In genomic region chr2:34549710-34550345, GRCh38 we compare ENCODE assay signal across 37 cellular contexts.
"Had no signal": no experiment of that assay in that cellular context is flagged by ENCODE, and none has a peak within 500 bp of the region (broad histone marks: within the 10 kb centered on the region; RNA-seq: fewer than 3 reads in every experiment).

No MANE protein-coding gene starts in this region.

- H3K9me3 ChIP-seq: MG63, Peyer's patch had no signal

- H3K36me3 ChIP-seq: brain microvascular endothelial cell, MG63, Peyer's patch had no signal

- H3K27ac ChIP-seq: brain microvascular endothelial cell, Peyer's patch, VCaP had no signal

- H3K27ac Mint-ChIP-seq: activated B cell treated with CpG ODN at 0.5 μM for 24 hours; activated CD4-positive, alpha-beta memory T cell treated with anti-CD3 and anti-CD28 coated beads, Interleukin-2, amount 10 ng/mL, durations not matched to agents 7 days and 5 days; activated CD8-positive, alpha-beta memory T cell treated with anti-CD3 and anti-CD28 coated beads, Interleukin-2, amount 10 ng/mL, durations not matched to agents 7 days and 5 days; activated naive CD8-positive, alpha-beta T cell treated with anti-CD3 and anti-CD28 coated beads for 36 hours; activated T-helper 17 cell treated with anti-CD3 and anti-CD28 coated beads, Interleukin-2, amount 50 U/mL, for 72 hours had no signal

- H3K4me3 ChIP-seq: MG63, Peyer's patch had no signal

- H3K27me3 ChIP-seq: brain microvascular endothelial cell, MG63, Peyer's patch had no signal

- H3K4me3 Mint-ChIP-seq: activated B cell treated with CpG ODN at 0.5 μM for 24 hours; activated CD4-positive, alpha-beta memory T cell treated with anti-CD3 and anti-CD28 coated beads, Interleukin-2, amount 10 ng/mL, durations not matched to agents 7 days and 5 days; activated CD8-positive, alpha-beta memory T cell treated with anti-CD3 and anti-CD28 coated beads, Interleukin-2, amount 10 ng/mL, durations not matched to agents 7 days and 5 days; activated naive CD8-positive, alpha-beta T cell treated with anti-CD3 and anti-CD28 coated beads for 36 hours; activated T-helper 17 cell treated with anti-CD3 and anti-CD28 coated beads, Interleukin-2, amount 50 U/mL, for 72 hours had no signal

- H3K27me3 Mint-ChIP-seq: activated B cell treated with CpG ODN at 0.5 μM for 24 hours; activated CD4-positive, alpha-beta memory T cell treated with anti-CD3 and anti-CD28 coated beads, Interleukin-2, amount 10 ng/mL, durations not matched to agents 7 days and 5 days; activated CD8-positive, alpha-beta memory T cell treated with anti-CD3 and anti-CD28 coated beads, Interleukin-2, amount 10 ng/mL, durations not matched to agents 7 days and 5 days; activated naive CD8-positive, alpha-beta T cell treated with anti-CD3 and anti-CD28 coated beads for 36 hours; activated T-helper 17 cell treated with anti-CD3 and anti-CD28 coated beads, Interleukin-2, amount 50 U/mL, for 72 hours had no signal

- H3K4me1 Mint-ChIP-seq: activated B cell treated with CpG ODN at 0.5 μM for 24 hours; activated CD4-positive, alpha-beta memory T cell treated with anti-CD3 and anti-CD28 coated beads, Interleukin-2, amount 10 ng/mL, durations not matched to agents 7 days and 5 days; activated CD8-positive, alpha-beta memory T cell treated with anti-CD3 and anti-CD28 coated beads, Interleukin-2, amount 10 ng/mL, durations not matched to agents 7 days and 5 days; activated naive CD8-positive, alpha-beta T cell treated with anti-CD3 and anti-CD28 coated beads for 36 hours; activated T-helper 17 cell treated with anti-CD3 and anti-CD28 coated beads, Interleukin-2, amount 50 U/mL, for 72 hours had no signal

- DNase-seq: activated B cell treated with CpG ODN at 0.5 μM for 24 hours; activated CD4-positive, alpha-beta memory T cell treated with anti-CD3 and anti-CD28 coated beads, Interleukin-2, amount 10 ng/mL, durations not matched to agents 7 days and 5 days; activated CD4-positive, alpha-beta T cell treated with anti-CD3 and anti-CD28 coated beads for 4 hours; activated CD4-positive, alpha-beta T cell treated with anti-CD3 and anti-CD28 coated beads, Interleukin-2, amount 50 U/mL, for 1 hour; activated CD4-positive, CD25-positive, alpha-beta regulatory T cell treated with anti-CD3 and anti-CD28 coated beads, Interleukin-2, amount 50 U/mL, for 72 hours; activated CD8-positive, alpha-beta memory T cell treated with anti-CD3 and anti-CD28 coated beads for 24 hours; activated CD8-positive, alpha-beta memory T cell treated with anti-CD3 and anti-CD28 coated beads, Interleukin-2, amount 10 ng/mL, durations not matched to agents 7 days and 5 days; activated CD8-positive, alpha-beta memory T cell treated with anti-CD3 and anti-CD28 coated beads, Interleukin-2, amount 50 U/mL, for 48 hours; activated effector memory CD4-positive, alpha-beta T cell treated with anti-CD3 and anti-CD28 coated beads, Interleukin-2, amount 50 U/mL, for 16 hours; activated naive CD4-positive, alpha-beta T cell; activated naive CD4-positive, alpha-beta T cell treated with anti-CD3 and anti-CD28 coated beads, Interleukin-2, amount 50 U/mL, for 16 hours; activated naive CD8-positive, alpha-beta T cell treated with anti-CD3 and anti-CD28 coated beads for 36 hours; activated T-cell treated with anti-CD3 and anti-CD28 coated beads, Interleukin-2, amount 50 U/mL, for 48 hours; amniotic stem cell; aorta; brain microvascular endothelial cell; Karpas-422; MG63; NCI-H1048; NCI-H1105 treated with DMSO at 0.1 percent for 48 hours; NCI-H1436; NCI-H1694; NCI-H1930; NCI-H510A; NCI-H526; NCI-H748 treated with DMSO at 0.1 percent for 48 hours; NK-92 treated with Interleukin-12 subunit alpha and Interleukin-12 subunit beta, amount 100 ng/mL, for 24 hours; PC-3; Peyer's patch; Right ventricle myocardium superior; RPMI8226; SW 1271; T-helper 1 cell; T-helper 2 cell; T-helper 9 cell had no signal

- ATAC-seq: activated CD8-positive, alpha-beta memory T cell treated with anti-CD3 and anti-CD28 coated beads, Interleukin-2, amount 10 ng/mL, durations not matched to agents 7 days and 5 days; activated T-helper 17 cell treated with anti-CD3 and anti-CD28 coated beads, Interleukin-2, amount 50 U/mL, for 72 hours; PC-3 had no signal

- H3K36me3 Mint-ChIP-seq: activated CD8-positive, alpha-beta memory T cell treated with anti-CD3 and anti-CD28 coated beads, Interleukin-2, amount 10 ng/mL, durations not matched to agents 7 days and 5 days; activated naive CD8-positive, alpha-beta T cell treated with anti-CD3 and anti-CD28 coated beads for 36 hours had no signal

- H3K4me1 ChIP-seq: Peyer's patch had no signal
